24 cellular contexts compared by ENCODE assay signal in the genomic region with DNA sequence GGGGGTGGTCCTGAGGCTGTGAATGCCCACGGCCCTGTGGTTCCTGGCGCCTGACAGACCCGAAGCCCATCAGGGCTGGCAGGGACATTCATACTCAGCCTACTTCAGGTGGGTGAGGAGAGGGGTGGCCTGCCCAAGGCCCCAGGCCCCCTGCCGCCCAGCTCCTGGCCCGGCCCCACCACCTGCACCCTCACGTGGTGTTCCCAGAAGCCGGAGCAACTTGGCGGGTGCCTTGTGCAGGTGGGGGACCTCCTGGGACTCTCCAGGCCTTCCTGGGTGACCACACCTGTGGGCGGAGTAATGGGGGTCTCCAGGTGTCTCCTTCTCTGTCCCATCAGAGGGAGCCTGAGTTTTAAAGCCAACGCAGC.
"Had no signal": no experiment of that assay in that cellular context is flagged by ENCODE, and none has a peak within 500 bp of the region (broad histone marks: within the 10 kb centered on the region; RNA-seq: fewer than 3 reads in every experiment).

No MANE protein-coding gene starts in this region.

- H3K4me3 ChIP-seq: ovary, psoas muscle, right lobe of liver, sigmoid colon, stomach, thoracic aorta, thyroid gland, tibial nerve, upper lobe of left lung, vagina had no signal

- H3K9ac ChIP-seq: parathyroid adenoma had no signal

- H3K27ac ChIP-seq: ovary, parathyroid adenoma, psoas muscle, right lobe of liver, sigmoid colon, stomach, thoracic aorta, thyroid gland, tibial nerve, vagina had no signal

- FAIRE-seq: small intestine, urothelium cell line had no signal

- H3K36me3 ChIP-seq: ovary, right lobe of liver, sigmoid colon, stomach, thoracic aorta, thyroid gland, tibial nerve, upper lobe of left lung, vagina had no signal

- H3K4me1 ChIP-seq: parathyroid adenoma had no signal

- H2AFZ ChIP-seq: parathyroid adenoma had no signal

- H3K27me3 ChIP-seq: ovary, right lobe of liver, sigmoid colon, stomach, thyroid gland, tibial nerve, upper lobe of left lung, vagina had no signal

- H3K9me3 ChIP-seq: ovary, psoas muscle, right lobe of liver, sigmoid colon, stomach, thoracic aorta, thyroid gland, tibial nerve, upper lobe of left lung, vagina had no signal

- H3K79me2 ChIP-seq: parathyroid adenoma had no signal

- DNase-seq: nephron progenitor cell; occipital lobe; posterior cingulate gyrus; psoas muscle; right cardiac atrium; right lobe of liver; sigmoid colon; small intestine; stimulated activated CD4-positive, alpha-beta T cell treated with anti-CD3 and anti-CD28 coated beads, Interleukin-15, amount 100 ng/mL, for 24 hours; stimulated activated CD4-positive, alpha-beta T cell treated with anti-CD3 and anti-CD28 coated beads, Interleukin-2, amount 100 ng/mL, for 24 hours; stimulated activated CD4-positive, alpha-beta T cell treated with anti-CD3 and anti-CD28 coated beads, Interleukin-2, amount 100 ng/mL, for 48 hours; stimulated activated CD4-positive, alpha-beta T cell treated with anti-CD3 and anti-CD28 coated beads, Interleukin-4, amount 100 ng/mL, for 24 hours; stimulated activated naive B cell treated with anti-CD40 and anti-IgM and Interleukin-4, amounts not matched to agents 10 μg/mL and 1 μg/mL and 100 μg/mL, for 72 hours; stimulated activated naive CD4-positive, alpha-beta T cell treated with Interleukin-2 at 50 U/mL for 16 hours; stomach; thyroid gland; trophoblast cell had no signal
